Comparison of ENCODE assay signal across 18 cellular contexts in genomic region chr15:91017716-91018115, GRCh38. TPM values are rescaled to one million over a fixed set of nuclear protein-coding genes. Genes with fewer than 3 reads are reported as not detected.
DNase-seq lines count a peak whose midpoint lies in the region; ATAC-seq and TF ChIP-seq lines count a peak whose summit lies in the region.
"Had no signal": no experiment of that assay in that cellular context is flagged by ENCODE, and none has a peak within 500 bp of the region (broad histone marks: within the 10 kb centered on the region; RNA-seq: fewer than 3 reads in every experiment).

No MANE protein-coding gene starts in this region.

- no peak overlapping the region for H3K4me3 ChIP-seq in Loucy (ENCODE audit: low read length, poor library complexity, severe bottlenecking)
- H3K4me3 ChIP-seq: BLaER1, GM23248 had no signal

- H3K9ac ChIP-seq in Loucy (ENCODE audit: low read depth, low read length, poor library complexity, severe bottlenecking) = peak overlapping the region; percentile 29
- H3K9ac ChIP-seq: BLaER1, GM23248 had no signal

- no peaks in the 10 kb centered on the region for H3K9me2 ChIP-seq in Loucy (replicated peaks; ENCODE audit: low read depth, low read length)

- peak overlapping the region; percentile 56 for H3K27ac Mint-ChIP-seq in activated CD4-positive, alpha-beta T cell treated with anti-CD3 and anti-CD28 coated beads, Interleukin-2, amount 10 ng/mL, durations not matched to agents 24 days and 14 days
- no peak overlapping the region for H3K27ac Mint-ChIP-seq in activated CD4-positive, alpha-beta T cell treated with anti-CD3 and anti-CD28 coated beads, Interleukin-2, amount 10 ng/mL, durations not matched to agents 7 days and 5 days
- peak overlapping the region; percentile 47 to 66 for H3K27ac Mint-ChIP-seq in effector memory CD8-positive, alpha-beta T cell
- peak overlapping the region; percentile 78 for H3K27ac Mint-ChIP-seq in stimulated activated effector memory CD8-positive, alpha-beta T cell treated with anti-CD3 and anti-CD28 coated beads, Interleukin-12 subunit alpha, Interleukin-12 subunit beta, amount 100 ng/mL, for 72 hours
- H3K27ac Mint-ChIP-seq in endothelial cell (ENCODE audit: unreplicated experiment) = no peak overlapping the region

- POLR2A ChIA-PET in activated CD4-positive, alpha-beta T cell treated with anti-CD3 and anti-CD28 coated beads, Interleukin-2, amount 10 ng/mL, durations not matched to agents 7 days and 5 days (lab: Charles Lee) = no interaction called here

- H4K20me1 ChIP-seq in Loucy (ENCODE audit: insufficient read depth, low read length, poor library complexity, severe bottlenecking) = peaks cover 14% of the 10 kb centered on the region
- H4K20me1 ChIP-seq: BLaER1 had no signal

- ATAC-seq in effector memory CD8-positive, alpha-beta T cell (replicated peaks) = no peak
- ATAC-seq in stimulated activated effector memory CD8-positive, alpha-beta T cell treated with anti-CD3 and anti-CD28 coated beads, Interleukin-12 subunit alpha, Interleukin-12 subunit beta, amount 100 ng/mL, for 72 hours = no peak

- no peaks in the 10 kb centered on the region for H3K27me3 ChIP-seq in Loucy (ENCODE audit: insufficient read depth, low read length, poor library complexity, severe bottlenecking)
- H3K27me3 ChIP-seq: BLaER1 had no signal

- H3K9me3 Mint-ChIP-seq in activated CD4-positive, alpha-beta T cell treated with anti-CD3 and anti-CD28 coated beads, Interleukin-2, amount 10 ng/mL, durations not matched to agents 24 days and 14 days = no peaks in the 10 kb centered on the region
- H3K9me3 Mint-ChIP-seq in activated CD4-positive, alpha-beta T cell treated with anti-CD3 and anti-CD28 coated beads, Interleukin-2, amount 10 ng/mL, durations not matched to agents 7 days and 5 days = no peaks in the 10 kb centered on the region
- no peaks in the 10 kb centered on the region for H3K9me3 Mint-ChIP-seq in effector memory CD8-positive, alpha-beta T cell
- H3K9me3 Mint-ChIP-seq in stimulated activated effector memory CD8-positive, alpha-beta T cell treated with anti-CD3 and anti-CD28 coated beads, Interleukin-12 subunit alpha, Interleukin-12 subunit beta, amount 100 ng/mL, for 72 hours = no peaks in the 10 kb centered on the region
- H3K9me3 Mint-ChIP-seq in endothelial cell (ENCODE audit: unreplicated experiment) = no peaks in the 10 kb centered on the region

- TF ChIP-seq CTCF in Loucy (conservative IDR thresholded peaks at IDR 0.05; ENCODE audit: low read length) (no peak), endothelial cell (IDR thresholded peaks at IDR 0.05; ENCODE audit: unreplicated experiment) (no peak)

- no peaks in the 10 kb centered on the region for H3K27me3 Mint-ChIP-seq in activated CD4-positive, alpha-beta T cell treated with anti-CD3 and anti-CD28 coated beads, Interleukin-2, amount 10 ng/mL, durations not matched to agents 24 days and 14 days
- no peaks in the 10 kb centered on the region for H3K27me3 Mint-ChIP-seq in activated CD4-positive, alpha-beta T cell treated with anti-CD3 and anti-CD28 coated beads, Interleukin-2, amount 10 ng/mL, durations not matched to agents 7 days and 5 days
- no peaks in the 10 kb centered on the region for H3K27me3 Mint-ChIP-seq in effector memory CD8-positive, alpha-beta T cell
- peaks cover 1% of the 10 kb centered on the region for H3K27me3 Mint-ChIP-seq in endothelial cell (ENCODE audit: unreplicated experiment)

- no peak overlapping the region for H3K4me3 Mint-ChIP-seq in activated CD4-positive, alpha-beta T cell treated with anti-CD3 and anti-CD28 coated beads, Interleukin-2, amount 10 ng/mL, durations not matched to agents 24 days and 14 days
- H3K4me3 Mint-ChIP-seq in activated CD4-positive, alpha-beta T cell treated with anti-CD3 and anti-CD28 coated beads, Interleukin-2, amount 10 ng/mL, durations not matched to agents 7 days and 5 days = no peak overlapping the region
- H3K4me3 Mint-ChIP-seq in effector memory CD8-positive, alpha-beta T cell = no peak overlapping the region
- H3K4me3 Mint-ChIP-seq in stimulated activated effector memory CD8-positive, alpha-beta T cell treated with anti-CD3 and anti-CD28 coated beads, Interleukin-12 subunit alpha, Interleukin-12 subunit beta, amount 100 ng/mL, for 72 hours = no peak overlapping the region
- no peak overlapping the region for H3K4me3 Mint-ChIP-seq in endothelial cell (ENCODE audit: unreplicated experiment)

- no peaks in the 10 kb centered on the region for H3F3A ChIP-seq in Loucy (ENCODE audit: low read depth)

- peaks cover 42% of the 10 kb centered on the region for H3K79me2 ChIP-seq in Loucy (ENCODE audit: insufficient read depth, low read length)

- DNase-seq in activated CD4-positive, alpha-beta T cell treated with anti-CD3 and anti-CD28 coated beads, Interleukin-2, amount 10 ng/mL, durations not matched to agents 24 days and 14 days = no peak
- no peak for DNase-seq in activated CD4-positive, alpha-beta T cell treated with anti-CD3 and anti-CD28 coated beads, Interleukin-2, amount 10 ng/mL, durations not matched to agents 7 days and 5 days
- no peak for DNase-seq in effector memory CD8-positive, alpha-beta T cell
- DNase-seq in stimulated activated effector memory CD8-positive, alpha-beta T cell treated with anti-CD3 and anti-CD28 coated beads, Interleukin-12 subunit alpha, Interleukin-12 subunit beta, amount 100 ng/mL, for 72 hours (ENCODE audit: low spot score in 2 of 2) = no peak
- DNase-seq in endothelial cell (ENCODE audit: low spot score) (no peak), KG1 (lab: John Stamatoyannopoulos, UW) (no peak), NCI-H2171 treated with DMSO at 0.1 percent for 48 hours (lab: John Stamatoyannopoulos, UW) (no peak)
- DNase-seq: DMS 273 treated with DMSO at 0.1 percent for 48 hours, GDM1, GM23248, NCI-H1417 treated with DMSO at 0.1 percent for 48 hours, NCI-H2029, NCI-H2171, NCI-H446 treated with DMSO at 0.1 percent for 48 hours, NCI-H748 treated with DMSO at 0.1 percent for 48 hours, OCI-M1 had no signal

- peaks cover 28% of the 10 kb centered on the region for H3K4me1 ChIP-seq in Loucy (ENCODE audit: insufficient read depth, low read length, poor library complexity, severe bottlenecking)

- peaks cover 34% of the 10 kb centered on the region for H3K4me1 Mint-ChIP-seq in activated CD4-positive, alpha-beta T cell treated with anti-CD3 and anti-CD28 coated beads, Interleukin-2, amount 10 ng/mL, durations not matched to agents 24 days and 14 days
- peaks cover 40% of the 10 kb centered on the region for H3K4me1 Mint-ChIP-seq in activated CD4-positive, alpha-beta T cell treated with anti-CD3 and anti-CD28 coated beads, Interleukin-2, amount 10 ng/mL, durations not matched to agents 7 days and 5 days
- peaks cover 28 to 29% of the 10 kb centered on the region in 2 donors for H3K4me1 Mint-ChIP-seq in effector memory CD8-positive, alpha-beta T cell (ENCODE audit: low read depth in 2 of 2)
- peaks cover 40% of the 10 kb centered on the region for H3K4me1 Mint-ChIP-seq in stimulated activated effector memory CD8-positive, alpha-beta T cell treated with anti-CD3 and anti-CD28 coated beads, Interleukin-12 subunit alpha, Interleukin-12 subunit beta, amount 100 ng/mL, for 72 hours
- H3K4me1 Mint-ChIP-seq in endothelial cell (ENCODE audit: unreplicated experiment) = peaks cover 15% of the 10 kb centered on the region

- H3K4me2 ChIP-seq in Loucy (ENCODE audit: low read depth, low read length, poor library complexity, severe bottlenecking) = peak overlapping the region; percentile 52
- H3K4me2 ChIP-seq: BLaER1 had no signal

- peaks cover 20% of the 10 kb centered on the region; the same call in 1 of the 2 replicates for H3K36me3 ChIP-seq in Loucy (ENCODE audit: insufficient read depth, low read length)

- no peak overlapping the region for H2AFZ ChIP-seq in Loucy (ENCODE audit: low read length)
- H2AFZ ChIP-seq: GM23248 had no signal

- peaks cover 31% of the 10 kb centered on the region for H3K36me3 Mint-ChIP-seq in activated CD4-positive, alpha-beta T cell treated with anti-CD3 and anti-CD28 coated beads, Interleukin-2, amount 10 ng/mL, durations not matched to agents 24 days and 14 days (ENCODE audit: low read depth)
- peaks cover 29% of the 10 kb centered on the region for H3K36me3 Mint-ChIP-seq in activated CD4-positive, alpha-beta T cell treated with anti-CD3 and anti-CD28 coated beads, Interleukin-2, amount 10 ng/mL, durations not matched to agents 7 days and 5 days (ENCODE audit: low read depth)
- H3K36me3 Mint-ChIP-seq in effector memory CD8-positive, alpha-beta T cell (ENCODE audit: insufficient read depth) = peaks cover 27% of the 10 kb centered on the region
- H3K36me3 Mint-ChIP-seq in stimulated activated effector memory CD8-positive, alpha-beta T cell treated with anti-CD3 and anti-CD28 coated beads, Interleukin-12 subunit alpha, Interleukin-12 subunit beta, amount 100 ng/mL, for 72 hours = peaks cover 62% of the 10 kb centered on the region
- H3K36me3 Mint-ChIP-seq in endothelial cell (ENCODE audit: low read depth, unreplicated experiment) = peaks cover 4% of the 10 kb centered on the region

- no peaks in the 10 kb centered on the region for H3K9me3 ChIP-seq in Loucy (ENCODE audit: insufficient read depth, low read depth, low read length)
- H3K9me3 ChIP-seq: BLaER1 had no signal

- intact Hi-C loops in activated CD4-positive, alpha-beta T cell treated with anti-CD3 and anti-CD28 coated beads, Interleukin-2, amount 10 ng/mL, durations not matched to agents 24 days and 14 days (cut with micrococcal nuclease) = loop anchor here (1.0 kb wide), 1 partner anchor 58 kb away; no protein-coding TSS in a partner anchor

- CTCF ChIA-PET in activated CD4-positive, alpha-beta T cell treated with anti-CD3 and anti-CD28 coated beads, Interleukin-2, amount 10 ng/mL, durations not matched to agents 7 days and 5 days (lab: Charles Lee) = interaction anchor here (1.6 kb wide), 1 partner anchor 85 kb away, joined by 4 read pairs; the partner anchor contains the start of gene HDDC3

RNA-seq across cellular contexts. Expression of gene VPS33B, which starts 4.7 kb away (rescaled TPM):
- total RNA-seq in activated CD4-positive, alpha-beta T cell treated with anti-CD3 and anti-CD28 coated beads, Interleukin-2, amount 10 ng/mL, durations not matched to agents 24 days and 14 days = 18.9 and 19.5 TPM in 2 replicates
- total RNA-seq in activated CD4-positive, alpha-beta T cell treated with anti-CD3 and anti-CD28 coated beads, Interleukin-2, amount 10 ng/mL, durations not matched to agents 7 days and 5 days = 10 to 100 TPM; 17.9 to 19.7 TPM
- 16.0 TPM for total RNA-seq in endothelial cell (ENCODE audit: unreplicated experiment)

RNA-seq across cellular contexts. Expression of gene PRC1, which starts 23.4 kb away (rescaled TPM):
- 85.0 and 86.2 TPM in 2 replicates for total RNA-seq in activated CD4-positive, alpha-beta T cell treated with anti-CD3 and anti-CD28 coated beads, Interleukin-2, amount 10 ng/mL, durations not matched to agents 24 days and 14 days
- 100 to 1,000 TPM; 179 to 196 TPM for total RNA-seq in activated CD4-positive, alpha-beta T cell treated with anti-CD3 and anti-CD28 coated beads, Interleukin-2, amount 10 ng/mL, durations not matched to agents 7 days and 5 days
- 19.5 TPM for total RNA-seq in endothelial cell (ENCODE audit: unreplicated experiment)

Comparison
In these comparisons a context has a peak if more than half of its experiments do, and no peak if none do; other contexts are left out.
1. H3K27ac Mint-ChIP-seq: peak in activated CD4-positive, alpha-beta T cell treated with anti-CD3 and anti-CD28 coated beads, Interleukin-2, amount 10 ng/mL, durations not matched to agents 24 days and 14 days (single experiment), effector memory CD8-positive, alpha-beta T cell (2 of 2) and stimulated activated effector memory CD8-positive, alpha-beta T cell treated with anti-CD3 and anti-CD28 coated beads, Interleukin-12 subunit alpha, Interleukin-12 subunit beta, amount 100 ng/mL, for 72 hours (single experiment); none in activated CD4-positive, alpha-beta T cell treated with anti-CD3 and anti-CD28 coated beads, Interleukin-2, amount 10 ng/mL, durations not matched to agents 7 days and 5 days (single experiment) and endothelial cell (single experiment).